Comparison of ENCODE assay signal across 18 cellular contexts in genomic region chr11:34056672-34057071, GRCh38. TPM values are rescaled to one million over a fixed set of nuclear protein-coding genes. Genes with fewer than 3 reads are reported as not detected.
DNase-seq lines count a peak whose midpoint lies in the region; ATAC-seq, FAIRE-seq and TF ChIP-seq lines count a peak whose summit lies in the region.
"Had no signal": no experiment of that assay in that cellular context is flagged by ENCODE, and none has a peak within 500 bp of the region (broad histone marks: within the 10 kb centered on the region; RNA-seq: fewer than 3 reads in every experiment).

No MANE protein-coding gene starts in this region.

- peak overlapping the region; percentile 40 for H3K4me3 Mint-ChIP-seq in Calu3 (ENCODE audit: low read depth, unreplicated experiment)

- H3K4me1 ChIP-seq in keratinocyte (ENCODE audit: control insufficient read depth, extremely low read depth, insufficient read depth, low read length) (peaks cover 15% of the 10 kb centered on the region), uterus (peaks cover 9 to 15% of the 10 kb centered on the region in 2 donors)
- H3K4me1 ChIP-seq: BE2C had no signal

- H3K27ac Mint-ChIP-seq in Calu3 (ENCODE audit: unreplicated experiment) = no peak overlapping the region
- H3K27ac Mint-ChIP-seq: activated T-helper 2 cell treated with anti-CD3 and anti-CD28 coated beads, Interferon-gamma antibody, Interleukin-2, Interleukin-4, amounts not matched to agents 10 μg/mL and 5 μg/mL and 100 μg/mL, durations not matched to agents 14 hours and 24 hours and 36 hours; stimulated activated naive B cell treated with anti-CD40 and anti-IgM and Interleukin-4, amounts not matched to agents 10 μg/mL and 1 μg/mL and 100 μg/mL, for 72 hours had no signal

- no peaks in the 10 kb centered on the region for H3K9me3 Mint-ChIP-seq in Calu3 (ENCODE audit: low read depth, unreplicated experiment)
- H3K9me3 Mint-ChIP-seq: activated T-helper 2 cell treated with anti-CD3 and anti-CD28 coated beads, Interferon-gamma antibody, Interleukin-2, Interleukin-4, amounts not matched to agents 10 μg/mL and 5 μg/mL and 100 μg/mL, durations not matched to agents 14 hours and 24 hours and 36 hours; stimulated activated naive B cell treated with anti-CD40 and anti-IgM and Interleukin-4, amounts not matched to agents 10 μg/mL and 1 μg/mL and 100 μg/mL, for 72 hours had no signal

- H3K27me3 Mint-ChIP-seq in Calu3 (ENCODE audit: unreplicated experiment) = no peaks in the 10 kb centered on the region
- H3K27me3 Mint-ChIP-seq: stimulated activated naive B cell treated with anti-CD40 and anti-IgM and Interleukin-4, amounts not matched to agents 10 μg/mL and 1 μg/mL and 100 μg/mL, for 72 hours had no signal

- no peak overlapping the region for H3K9ac ChIP-seq in keratinocyte (ENCODE audit: control insufficient read depth, extremely low read depth, insufficient read depth, low read length)

- no peaks in the 10 kb centered on the region for H3K27me3 ChIP-seq in keratinocyte (ENCODE audit: control insufficient read depth, extremely low read depth, insufficient read depth, low read length)
- no peaks in the 10 kb centered on the region for H3K27me3 ChIP-seq in uterus
- H3K27me3 ChIP-seq: BE2C, body of pancreas had no signal

- H3K27ac ChIP-seq in 22Rv1 = peak overlapping the region; percentile 42
- H3K27ac ChIP-seq in VCaP = peak overlapping the region; percentile 14; the same call in 1 of the 2 replicates
- no peak overlapping the region for H3K27ac ChIP-seq in keratinocyte (ENCODE audit: control insufficient read depth, insufficient read depth, low read length)
- no peak overlapping the region for H3K27ac ChIP-seq in uterus

- H3K4me1 Mint-ChIP-seq in Calu3 (ENCODE audit: low read depth, unreplicated experiment) = peaks cover 8% of the 10 kb centered on the region

- peak overlapping the region; percentile 29 for H3K4me2 ChIP-seq in keratinocyte (ENCODE audit: control insufficient read depth, extremely low read depth, insufficient read depth, low read depth, low read length)

- H4K20me1 ChIP-seq in keratinocyte (ENCODE audit: control insufficient read depth, extremely low read depth, insufficient read depth, low read length) = peaks cover 17% of the 10 kb centered on the region

- H3K4me3 ChIP-seq in keratinocyte (ENCODE audit: control insufficient read depth in 2 of 3, extremely low read depth in 1 of 3, insufficient read depth in 2 of 3, low read depth in 1 of 3, low read length in 3 of 3) (no peak overlapping the region), uterus (no peak overlapping the region)
- H3K4me3 ChIP-seq: body of pancreas, lung had no signal

- CTCF ChIA-PET in Calu3 (lab: Charles Lee) = no interaction called here

- ATAC-seq in HG02852 (IDR thresholded peaks at IDR 0.05; ENCODE audit: unreplicated experiment) (no peak), HG02970 (IDR thresholded peaks at IDR 0.05; ENCODE audit: low FRiP score, unreplicated experiment) (no peak)
- ATAC-seq: body of pancreas; stimulated activated naive B cell treated with anti-CD40 and anti-IgM and Interleukin-4, amounts not matched to agents 10 μg/mL and 1 μg/mL and 100 μg/mL, for 72 hours had no signal

- no peaks in the 10 kb centered on the region for H3K9me3 ChIP-seq in keratinocyte (ENCODE audit: control insufficient read depth, low read depth, low read length)
- no peaks in the 10 kb centered on the region for H3K9me3 ChIP-seq in uterus
- H3K9me3 ChIP-seq: BE2C, body of pancreas had no signal

- no TSS peak for BruUV-seq in Calu3 (replicated peaks; lab: Mats Ljungman, UMichigan)

- no peak overlapping the region for H2AFZ ChIP-seq in keratinocyte (ENCODE audit: control insufficient read depth, low read length)

- no peak for DNase-seq in Calu3
- DNase-seq in keratinocyte (ENCODE audit: low read depth, low spot score) = no peak
- no peak for DNase-seq in uterus
- no peak for DNase-seq in RCC 7860 (ENCODE audit: low spot score)
- DNase-seq: activated CD4-positive, alpha-beta T cell treated with anti-CD3 and anti-CD28 coated beads for 1 hour; BE2C; body of pancreas; stimulated activated CD4-positive, alpha-beta T cell treated with anti-CD3 and anti-CD28 coated beads, Interleukin-1b, Interleukin-23, amount 100 ng/mL, for 48 hours; stimulated activated naive B cell treated with anti-CD40 and anti-IgM and Interleukin-4, amounts not matched to agents 10 μg/mL and 1 μg/mL and 100 μg/mL, for 72 hours; SW 1271 had no signal

- peaks cover 5 to 6% of the 10 kb centered on the region in 2 experiments for H3K36me3 ChIP-seq in keratinocyte (ENCODE audit: control insufficient read depth in 2 of 2, extremely low read depth in 1 of 2, insufficient read depth in 2 of 2, low read length in 2 of 2)
- no peaks in the 10 kb centered on the region for H3K36me3 ChIP-seq in uterus

- H3K9me1 ChIP-seq in keratinocyte (ENCODE audit: control insufficient read depth, extremely low read depth, insufficient read depth, low read length) = no peaks in the 10 kb centered on the region

- intact Hi-C loops in Calu3 (cut with micrococcal nuclease; ENCODE audit: unreplicated experiment) (no loop called here), uterus (cut with DNase I; ENCODE audit: low total_unique reads) (no loop called here)

- peaks cover 60% of the 10 kb centered on the region for H3K36me3 Mint-ChIP-seq in Calu3 (ENCODE audit: insufficient read depth, unreplicated experiment)

- TF ChIP-seq CTCF in 22Rv1 (IDR thresholded peaks at IDR 0.05) (no peak), Calu3 (IDR thresholded peaks at IDR 0.05; ENCODE audit: unreplicated experiment) (no peak), VCaP (conservative IDR thresholded peaks at IDR 0.05) (no peak), keratinocyte (optimal IDR thresholded peaks at IDR 0.05 in 1 of 3, IDR thresholded peaks at IDR 0.05 in 1 of 3, conservative IDR thresholded peaks at IDR 0.05 in 1 of 3; ENCODE audit: extremely low read depth in 1 of 3, insufficient read depth in 2 of 3, low read length in 3 of 3) (no peak), uterus (IDR thresholded peaks at IDR 0.05) (no peak)

- peaks cover 95% of the 10 kb centered on the region for H3K79me2 ChIP-seq in keratinocyte (ENCODE audit: control insufficient read depth, insufficient read depth, low read length)

- dilution Hi-C loops in keratinocyte (cut with MboI; ENCODE audit: extremely low pct_ligation_motif_present, low sequenced_read_pairs) = no loop called here

- FAIRE-seq in keratinocyte (lab: Jason Lieb, UNC) (no peak), RCC 7860 (lab: Jason Lieb, UNC) (no peak)
- FAIRE-seq: endometrium, GM19239 had no signal

- no peak for TF ChIP-seq POLR2A in uterus (IDR thresholded peaks at IDR 0.05)

RNA-seq across cellular contexts. Expression of gene CAPRIN1, which starts 5.1 kb away (rescaled TPM):
- total RNA-seq in Calu3 (2022) = 268 and 273 TPM in 2 replicates
- polyA plus RNA-seq in keratinocyte = 169 to 207 TPM (median 205 TPM) in 3 replicates
- 163 TPM for polyA plus RNA-seq in keratinocyte (2011; ENCODE audit: low read depth)
- polyA plus RNA-seq in keratinocyte (2011; cell fraction: cytosol; rRNA removed) = 133 and 239 TPM in 2 replicates
- 142 and 155 TPM in 2 replicates for polyA plus RNA-seq in keratinocyte (2011; cell fraction: nucleus; rRNA removed)
- 72.3 and 145 TPM in 2 replicates for polyA plus RNA-seq in keratinocyte (2012; ENCODE audit: low replicate concordance)
- polyA minus RNA-seq in keratinocyte = 307 to 454 TPM (median 367 TPM) in 3 replicates
- 168 TPM for polyA minus RNA-seq in keratinocyte (2011; cell fraction: cytosol; rRNA and poly(A)+ RNA removed)
- polyA minus RNA-seq in keratinocyte (2011; cell fraction: nucleus; rRNA and poly(A)+ RNA removed) = 127 and 176 TPM in 2 replicates
- 100 to 1,000 TPM; 118 to 252 (median 169) TPM for total RNA-seq in uterus

RNA-seq across cellular contexts. Expression of gene NAT10, which starts 48.8 kb away (rescaled TPM):
- total RNA-seq in Calu3 (2022) (74.7 and 80.1 TPM in 2 replicates), uterus (10 to 100 TPM; 18.5 to 54.0 (median 22.9) TPM)
- polyA plus RNA-seq in keratinocyte = 36.1 to 44.0 TPM (median 42.1 TPM) in 3 replicates
- 199 TPM for polyA plus RNA-seq in keratinocyte (2011; ENCODE audit: low read depth)
- polyA plus RNA-seq in keratinocyte (2011; cell fraction: cytosol; rRNA removed) = 23.8 and 24.8 TPM in 2 replicates
- 65.1 and 72.8 TPM in 2 replicates for polyA plus RNA-seq in keratinocyte (2011; cell fraction: nucleus; rRNA removed)
- polyA plus RNA-seq in keratinocyte (2012; ENCODE audit: low replicate concordance) = 24.5 and 39.6 TPM in 2 replicates
- polyA minus RNA-seq in keratinocyte = 66.2 to 70.0 TPM (median 68.5 TPM) in 3 replicates
- polyA minus RNA-seq in keratinocyte (2011; cell fraction: cytosol; rRNA and poly(A)+ RNA removed) = 34.9 TPM
- polyA minus RNA-seq in keratinocyte (2011; cell fraction: nucleus; rRNA and poly(A)+ RNA removed) = 47.1 and 73.1 TPM in 2 replicates

Comparison
In these comparisons a context has a peak if more than half of its experiments do, and no peak if none do; other contexts are left out.
1. H3K27ac ChIP-seq: peak in 22Rv1 (single experiment) and VCaP (single experiment); none in keratinocyte (single experiment) and uterus (0 of 2).